ENCODE assay signal across 1 cellular context in genomic region chr19:39310558-39311311, GRCh38.
TF ChIP-seq lines count a peak whose summit lies in the region.

No MANE protein-coding gene starts in this region.

TF ChIP-seq in WTC11, 78 proteins besides CTCF, POLR2A, EP300 and RAD21 (continued from another document):
- TF ChIP-seq USF2 (CRISPR knock-in tag; IDR thresholded peaks at IDR 0.05) (no peak), NFYB (CRISPR knock-in tag; conservative IDR thresholded peaks at IDR 0.05; ENCODE audit: low read depth) (peak; percentile 90), MAX (CRISPR knock-in tag; IDR thresholded peaks at IDR 0.05) (0 out of 2 replicates have a peak, but pooled peaks have one; percentile 35), NFE2L1 (CRISPR knock-in tag; IDR thresholded peaks at IDR 0.05) (no peak)
